In genomic region chr16:24113115-24113745, GRCh38 we compare ENCODE assay signal across 26 cellular contexts.
"Had no signal": no experiment of that assay in that cellular context is flagged by ENCODE, and none has a peak within 500 bp of the region (broad histone marks: within the 10 kb centered on the region; RNA-seq: fewer than 3 reads in every experiment).

No MANE protein-coding gene starts in this region.

- H3K27me3 Mint-ChIP-seq: activated CD4-positive, alpha-beta memory T cell treated with anti-CD3 and anti-CD28 coated beads, Interleukin-2, amount 10 ng/mL, durations not matched to agents 7 days and 5 days; dendritic cell treated with granulocyte-macrophage colony-stimulating factor and Interleukin-4, amounts not matched to agents 40 ng/mL and 50 ng/mL, for 4 days; natural killer cell treated with Interleukin-12 subunit alpha and Interleukin-12 subunit beta and Interleukin-15 and Interleukin-18, amount 100 ng/mL, for 72 hours; T-cell had no signal

- H3K9me3 Mint-ChIP-seq: activated CD4-positive, alpha-beta memory T cell treated with anti-CD3 and anti-CD28 coated beads, Interleukin-2, amount 10 ng/mL, durations not matched to agents 7 days and 5 days; activated naive CD4-positive, alpha-beta T cell treated with anti-CD3 and anti-CD28 coated beads for 36 hours; activated T-cell treated with anti-CD3 and anti-CD28 coated beads, Interleukin-2, amount 50 U/mL, for 72 hours; dendritic cell treated with granulocyte-macrophage colony-stimulating factor and Interleukin-4, amounts not matched to agents 40 ng/mL and 50 ng/mL, for 4 days; immature natural killer cell; natural killer cell treated with Interleukin-12 subunit alpha and Interleukin-12 subunit beta and Interleukin-15 and Interleukin-18, amount 100 ng/mL, for 72 hours; T-cell had no signal

- ATAC-seq: activated CD4-positive, CD25-positive, alpha-beta regulatory T cell treated with anti-CD3 and anti-CD28 coated beads, Interleukin-2, amount 50 U/mL, for 24 hours; activated T-cell treated with anti-CD3 and anti-CD28 coated beads, Interleukin-2, amount 50 U/mL, for 72 hours; foreskin keratinocyte; heart left ventricle; natural killer cell treated with Interleukin-12 subunit alpha and Interleukin-12 subunit beta and Interleukin-15 and Interleukin-18, amount 100 ng/mL, for 72 hours; right cardiac atrium; stimulated activated naive CD8-positive, alpha-beta T cell treated with anti-CD3 and anti-CD28 coated beads, Interleukin-15, Interleukin-2, amounts not matched to agents 100 U/mL and 50 U/mL, for 24 hours; T-cell had no signal

- DNase-seq: activated CD4-positive, alpha-beta memory T cell treated with anti-CD3 and anti-CD28 coated beads, Interleukin-2, amount 10 ng/mL, durations not matched to agents 7 days and 5 days; activated CD4-positive, alpha-beta T cell treated with anti-CD3 and anti-CD28 coated beads for 48 hours; activated effector memory CD4-positive, alpha-beta T cell treated with anti-CD3 and anti-CD28 coated beads, Interleukin-2, amount 50 U/mL, for 16 hours; activated naive CD4-positive, alpha-beta T cell treated with anti-CD3 and anti-CD28 coated beads for 36 hours; activated T-cell treated with anti-CD3 and anti-CD28 coated beads, Interleukin-2, amount 50 U/mL, for 72 hours; central memory CD4-positive, alpha-beta T cell; endodermal cell; foreskin keratinocyte; heart left ventricle; hypothalamus; immature natural killer cell; kidney; mesenchymal stem cell; right cardiac atrium; stimulated activated CD4-positive, alpha-beta T cell treated with anti-CD3 and anti-CD28 coated beads, Interleukin-15, amount 100 ng/mL, for 24 hours; stimulated activated CD4-positive, alpha-beta T cell treated with anti-CD3 and anti-CD28 coated beads, Interleukin-2, amount 100 ng/mL, for 24 hours; stimulated activated naive CD8-positive, alpha-beta T cell treated with anti-CD3 and anti-CD28 coated beads, Interleukin-15, Interleukin-2, amounts not matched to agents 100 U/mL and 50 U/mL, for 24 hours; T-cell; testis; transverse colon had no signal

- FAIRE-seq: kidney, urothelium cell line had no signal

- H3K9me3 ChIP-seq: breast epithelium, esophagus muscularis mucosa, testis, transverse colon had no signal

- H3K4me1 ChIP-seq: breast epithelium, esophagus muscularis mucosa, foreskin keratinocyte, transverse colon had no signal

- H3K36me3 ChIP-seq: breast epithelium, esophagus muscularis mucosa, heart left ventricle, transverse colon had no signal

- H3K4me3 Mint-ChIP-seq: activated CD4-positive, alpha-beta memory T cell treated with anti-CD3 and anti-CD28 coated beads, Interleukin-2, amount 10 ng/mL, durations not matched to agents 7 days and 5 days; activated naive CD4-positive, alpha-beta T cell treated with anti-CD3 and anti-CD28 coated beads for 36 hours; activated T-cell treated with anti-CD3 and anti-CD28 coated beads, Interleukin-2, amount 50 U/mL, for 72 hours; dendritic cell treated with granulocyte-macrophage colony-stimulating factor and Interleukin-4, amounts not matched to agents 40 ng/mL and 50 ng/mL, for 4 days; endodermal cell; immature natural killer cell; natural killer cell treated with Interleukin-12 subunit alpha and Interleukin-12 subunit beta and Interleukin-15 and Interleukin-18, amount 100 ng/mL, for 72 hours; T-cell had no signal

- H3K27me3 ChIP-seq: esophagus muscularis mucosa, foreskin keratinocyte, heart left ventricle, testis, transverse colon had no signal

- H3K4me3 ChIP-seq: breast epithelium, esophagus muscularis mucosa, heart left ventricle, testis, transverse colon had no signal

- H3K4me1 Mint-ChIP-seq: activated CD4-positive, alpha-beta memory T cell treated with anti-CD3 and anti-CD28 coated beads, Interleukin-2, amount 10 ng/mL, durations not matched to agents 7 days and 5 days; T-cell had no signal

- H3K27ac ChIP-seq: breast epithelium, esophagus muscularis mucosa, foreskin keratinocyte, heart left ventricle, testis, transverse colon had no signal

- H3K27ac Mint-ChIP-seq: activated CD4-positive, alpha-beta memory T cell treated with anti-CD3 and anti-CD28 coated beads, Interleukin-2, amount 10 ng/mL, durations not matched to agents 7 days and 5 days; activated naive CD4-positive, alpha-beta T cell treated with anti-CD3 and anti-CD28 coated beads for 36 hours; activated T-cell treated with anti-CD3 and anti-CD28 coated beads, Interleukin-2, amount 50 U/mL, for 72 hours; dendritic cell treated with granulocyte-macrophage colony-stimulating factor and Interleukin-4, amounts not matched to agents 40 ng/mL and 50 ng/mL, for 4 days; endodermal cell; T-cell had no signal
